ENCODE assay signal across 21 cellular contexts in the genomic region with DNA sequence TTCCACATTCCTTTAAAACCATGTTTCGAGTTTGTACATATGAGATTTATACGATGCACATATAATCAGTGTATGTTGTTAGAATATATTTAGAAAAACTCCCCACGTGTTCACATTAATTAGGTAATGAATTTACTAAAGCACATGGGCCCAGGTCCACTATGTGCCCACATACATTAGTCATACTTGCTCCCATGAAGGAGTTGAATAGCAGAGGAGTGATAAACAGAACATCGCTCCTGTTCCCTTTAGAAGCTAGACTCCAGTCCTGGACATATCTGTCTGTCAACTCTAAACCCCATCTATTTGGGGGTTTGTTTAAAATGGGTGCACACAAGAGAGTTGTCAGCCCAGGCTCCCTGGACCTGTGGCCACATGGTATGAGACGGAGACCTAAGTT.
DNase-seq lines count a peak whose midpoint lies in the region; TF ChIP-seq lines count a peak whose summit lies in the region.
"Had no signal": no experiment of that assay in that cellular context is flagged by ENCODE, and none has a peak within 500 bp of the region (broad histone marks: within the 10 kb centered on the region; RNA-seq: fewer than 3 reads in every experiment).

No MANE protein-coding gene starts in this region.

- H2AFZ ChIP-seq in GM23248: no peak overlapping the region
- H2AFZ ChIP-seq in osteoblast (ENCODE audit: low read length): no peak overlapping the region

- H3K9me3 ChIP-seq in GM23248 (ENCODE audit: low read depth): no peaks in the 10 kb centered on the region
- H3K9me3 ChIP-seq in esophagus muscularis mucosa: no peaks in the 10 kb centered on the region
- no peaks in the 10 kb centered on the region for H3K9me3 ChIP-seq in osteoblast (ENCODE audit: low read depth, low read length)
- no peaks in the 10 kb centered on the region for H3K9me3 ChIP-seq in endodermal cell (ENCODE audit: control insufficient read depth, low read length)
- H3K9me3 ChIP-seq: SJCRH30 had no signal

- TF ChIP-seq POLR2A in esophagus muscularis mucosa (IDR thresholded peaks at IDR 0.05; ENCODE audit: low read depth): no peak

- no peaks in the 10 kb centered on the region for H3K27me3 Mint-ChIP-seq in endodermal cell (ENCODE audit: insufficient read depth)
- H3K27me3 Mint-ChIP-seq: CD8-positive, alpha-beta memory T cell had no signal

- H3K4me1 Mint-ChIP-seq in endodermal cell: no peaks in the 10 kb centered on the region

- intact Hi-C loops in esophagus muscularis mucosa (cut with DNase I): no loop called here

- no peak overlapping the region for H3K4me2 ChIP-seq in GM23248 (ENCODE audit: unreplicated experiment)
- no peak overlapping the region for H3K4me2 ChIP-seq in osteoblast (ENCODE audit: insufficient read depth, low read length)

- H3K4me3 ChIP-seq in GM23248 (no peak overlapping the region), esophagus muscularis mucosa (no peak overlapping the region), osteoblast (ENCODE audit: insufficient read depth, low read length) (no peak overlapping the region), endodermal cell (ENCODE audit: low read length) (no peak overlapping the region)
- H3K4me3 ChIP-seq: SJCRH30 had no signal

- no peaks in the 10 kb centered on the region for H3K79me2 ChIP-seq in GM23248 (ENCODE audit: insufficient read depth)
- H3K79me2 ChIP-seq in osteoblast (ENCODE audit: insufficient read depth, low read length): no peaks in the 10 kb centered on the region

- H3K36me3 ChIP-seq in GM23248 (ENCODE audit: low read depth) (no peaks in the 10 kb centered on the region), esophagus muscularis mucosa (peaks cover 0 to 3% (median 0%) of the 10 kb centered on the region in 4 donors), osteoblast (ENCODE audit: insufficient read depth, low read length) (no peaks in the 10 kb centered on the region), endodermal cell (ENCODE audit: control insufficient read depth, insufficient read depth, low read length) (peaks cover 17% of the 10 kb centered on the region)
- H3K36me3 ChIP-seq: SJCRH30 had no signal

- TF ChIP-seq EP300 in esophagus muscularis mucosa (IDR thresholded peaks at IDR 0.05): no peak

- peaks cover 26% of the 10 kb centered on the region for H3K36me3 Mint-ChIP-seq in endodermal cell (ENCODE audit: low read depth)

- in situ Hi-C loops in GM23248 (cut with MboI): no loop called here

- no peak overlapping the region for H3K4me3 Mint-ChIP-seq in endodermal cell
- H3K4me3 Mint-ChIP-seq: CD8-positive, alpha-beta memory T cell had no signal

- no peaks in the 10 kb centered on the region for H3K4me1 ChIP-seq in GM23248 (ENCODE audit: insufficient read depth)
- peaks cover 11 to 27% (median 21%) of the 10 kb centered on the region in 4 donors for H3K4me1 ChIP-seq in esophagus muscularis mucosa
- peaks cover 3% of the 10 kb centered on the region for H3K4me1 ChIP-seq in osteoblast (ENCODE audit: insufficient read depth, low read length)
- no peaks in the 10 kb centered on the region for H3K4me1 ChIP-seq in endodermal cell (ENCODE audit: control insufficient read depth, insufficient read depth, low read length)
- H3K4me1 ChIP-seq: SJCRH30 had no signal

- H3K27ac Mint-ChIP-seq in endodermal cell: no peak overlapping the region

- no peaks in the 10 kb centered on the region for H3K9me3 Mint-ChIP-seq in endodermal cell
- H3K9me3 Mint-ChIP-seq: CD8-positive, alpha-beta memory T cell had no signal

- no peaks in the 10 kb centered on the region for H4K20me1 ChIP-seq in GM23248 (ENCODE audit: insufficient read depth)
- peaks cover 2% of the 10 kb centered on the region for H4K20me1 ChIP-seq in osteoblast (ENCODE audit: insufficient read depth, low read length)

- H3K27me3 ChIP-seq in GM23248 (replicated peaks; ENCODE audit: insufficient read depth) (no peaks in the 10 kb centered on the region), esophagus muscularis mucosa (no peaks in the 10 kb centered on the region), osteoblast (ENCODE audit: insufficient read depth, low read length) (no peaks in the 10 kb centered on the region), endodermal cell (ENCODE audit: control insufficient read depth, insufficient read depth, low read length, poor library complexity, severe bottlenecking) (no peaks in the 10 kb centered on the region)
- H3K27me3 ChIP-seq: SJCRH30 had no signal

- no peaks in the 10 kb centered on the region for H3K9me2 ChIP-seq in GM23248 (ENCODE audit: insufficient read depth)

- H3K27ac ChIP-seq in GM23248 (no peak overlapping the region), esophagus muscularis mucosa (replicated peaks in 1 of 4) (no peak overlapping the region), osteoblast (ENCODE audit: low read depth, low read length) (no peak overlapping the region), endodermal cell (ENCODE audit: low read depth, low read length) (no peak overlapping the region)
- H3K27ac ChIP-seq: C4-2B, HL-60, SJCRH30 had no signal

- peak; percentile 41 for DNase-seq in GM23248
- DNase-seq in astrocyte of the hippocampus (ENCODE audit: low read depth, low spot score): peak; percentile 36
- peak; percentile 70 for DNase-seq in esophagus muscularis mucosa (ENCODE audit: extremely low spot score)
- peak; percentile 79 for DNase-seq in osteoblast (ENCODE audit: insufficient read length, low spot score, missing footprints)
- DNase-seq in endodermal cell: no peak
- DNase-seq in NCI-H345 (lab: John Stamatoyannopoulos, UW): no peak
- no peak for DNase-seq in pons (ENCODE audit: low spot score)
- DNase-seq: Calu3; CD8-positive, alpha-beta memory T cell; GDM1; KG1; MV-4-11; NCI-H1105 treated with DMSO at 0.1 percent for 48 hours; NCI-H2029 treated with DMSO at 0.1 percent for 48 hours; NCI-H226; NCI-H524; NCI-H774; NK-92 treated with Interleukin-12 subunit alpha and Interleukin-12 subunit beta, amount 100 ng/mL, for 24 hours; SJCRH30 had no signal

- no peaks in the 10 kb centered on the region for H3F3A ChIP-seq in GM23248 (ENCODE audit: insufficient read depth)

- TF ChIP-seq CTCF in esophagus muscularis mucosa (IDR thresholded peaks at IDR 0.05) (no peak), osteoblast (IDR thresholded peaks at IDR 0.05; ENCODE audit: extremely low read depth, low read depth, low read length) (no peak), endodermal cell (conservative IDR thresholded peaks at IDR 0.05) (no peak)

- H3K9ac ChIP-seq in GM23248: no peak overlapping the region
- H3K9ac ChIP-seq in endodermal cell (ENCODE audit: extremely low read depth, low read length, poor library complexity, severe bottlenecking): no peak overlapping the region

- WGBS in GM23248 (ENCODE audit: low coverage in 1 of 2, low lambda C conversion rate in 2 of 2, missing lambda C conversion rate in 2 of 2), 2 experiments: 94% methylated on average over 5 of the region's 5 CpGs
- WGBS in esophagus muscularis mucosa: 97% methylated on average over 5 of the region's 5 CpGs
- 98 to 100% methylated on average over 1 to 5 of the region's 5 CpGs for WGBS in endodermal cell (ENCODE audit: insufficient coverage in 1 of 2, insufficient read length in 1 of 2), 2 experiments

Comparison
In these comparisons a context has a peak if more than half of its experiments do, and no peak if none do; other contexts are left out.
1. DNase-seq: peak in GM23248 (single experiment), astrocyte of the hippocampus (single experiment), esophagus muscularis mucosa (single experiment) and osteoblast (single experiment); none in endodermal cell (single experiment), NCI-H345 (single experiment) and pons (single experiment).